ENCODE assay signal across 13 cellular contexts in the genomic region with DNA sequence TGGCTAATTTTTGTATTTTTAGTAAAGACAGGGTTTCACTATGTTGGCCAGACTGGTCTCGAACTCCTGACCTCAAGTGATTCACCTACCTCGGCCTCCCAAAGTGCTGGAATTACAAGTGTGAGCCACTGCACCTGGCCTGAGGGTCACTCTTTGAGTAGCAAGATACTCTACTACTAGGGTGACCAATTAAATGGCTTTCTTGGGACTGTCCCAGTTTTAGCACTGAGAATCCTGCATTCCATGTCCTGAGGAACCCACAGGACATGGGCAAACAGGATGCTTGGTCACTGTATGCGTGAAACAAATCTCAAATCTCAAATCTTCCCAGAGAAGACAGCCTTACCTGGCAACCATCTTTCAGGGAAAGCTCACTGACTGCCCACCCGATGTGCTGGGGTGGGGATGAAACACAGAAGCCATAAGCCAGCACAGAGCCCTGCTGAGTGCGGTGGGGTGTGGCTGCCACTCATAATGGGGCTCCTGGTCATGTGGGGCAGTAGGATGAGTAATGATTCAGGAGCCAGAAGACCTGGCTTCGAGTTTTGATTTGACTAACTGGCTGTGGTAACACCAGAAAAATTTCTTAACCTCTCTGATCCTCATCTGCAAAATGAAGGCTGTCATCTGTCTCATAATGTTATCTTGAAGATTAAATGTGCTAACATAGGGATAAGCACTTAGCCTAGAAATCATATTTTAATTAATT. TPM values are rescaled to one million over a fixed set of nuclear protein-coding genes. Genes with fewer than 3 reads are reported as not detected.
DNase-seq lines count a peak whose midpoint lies in the region; ATAC-seq, FAIRE-seq and TF ChIP-seq lines count a peak whose summit lies in the region.
"Had no signal": no experiment of that assay in that cellular context is flagged by ENCODE, and none has a peak within 500 bp of the region (broad histone marks: within the 10 kb centered on the region; RNA-seq: fewer than 3 reads in every experiment).

No MANE protein-coding gene starts in this region.

- H3K4me3 ChIP-seq in astrocyte (ENCODE audit: insufficient read depth, low read depth, low read length) = no peak overlapping the region
- H3K4me3 ChIP-seq: coronary artery had no signal

- no peak overlapping the region for H2AFZ ChIP-seq in astrocyte (ENCODE audit: low read depth, low read length)

- H3K9ac ChIP-seq in astrocyte (ENCODE audit: low read length) = no peak overlapping the region
- H3K9ac ChIP-seq: KMS-11 had no signal

- DNase-seq in activated T-cell treated with anti-CD3 and anti-CD28 coated beads, Interleukin-2, amount 50 U/mL, for 72 hours = peak; percentile 32 to 43
- DNase-seq in activated T-cell treated with anti-CD3 and anti-CD28 coated beads, Interleukin-2, amount 50 U/mL, for 24 hours = no peak
- DNase-seq in astrocyte (ENCODE audit: low read depth) (peak; percentile 29), NCI-H146 (lab: John Stamatoyannopoulos, UW) (no peak), NCI-H82 (lab: John Stamatoyannopoulos, UW) (no peak)
- peak in 1 of 2 donors; percentile 62 for DNase-seq in stimulated activated effector memory CD8-positive, alpha-beta T cell treated with anti-CD3 and anti-CD28 coated beads, Interleukin-12 subunit alpha, Interleukin-12 subunit beta, amount 100 ng/mL, for 72 hours (ENCODE audit: low spot score in 2 of 2)
- DNase-seq: activated CD8-positive, alpha-beta memory T cell treated with anti-CD3 and anti-CD28 coated beads for 24 hours; NCI-H2081 had no signal

- H3K27me3 Mint-ChIP-seq in activated T-cell treated with anti-CD3 and anti-CD28 coated beads, Interleukin-2, amount 50 U/mL, for 72 hours (ENCODE audit: low read depth) = peaks cover 35% of the 10 kb centered on the region
- H3K27me3 Mint-ChIP-seq in activated T-cell treated with anti-CD3 and anti-CD28 coated beads, Interleukin-2, amount 50 U/mL, for 24 hours = peaks cover 57% of the 10 kb centered on the region
- H3K27me3 Mint-ChIP-seq in astrocyte (ENCODE audit: low read depth, unreplicated experiment) = no peaks in the 10 kb centered on the region

- no peak for TF ChIP-seq CTCF in astrocyte (IDR thresholded peaks at IDR 0.05; ENCODE audit: insufficient read depth, low read depth, low read length)

- no peak overlapping the region for H3K4me3 Mint-ChIP-seq in activated T-cell treated with anti-CD3 and anti-CD28 coated beads, Interleukin-2, amount 50 U/mL, for 72 hours
- no peak overlapping the region for H3K4me3 Mint-ChIP-seq in activated T-cell treated with anti-CD3 and anti-CD28 coated beads, Interleukin-2, amount 50 U/mL, for 24 hours
- no peak overlapping the region for H3K4me3 Mint-ChIP-seq in astrocyte (ENCODE audit: unreplicated experiment)
- H3K4me3 Mint-ChIP-seq in stimulated activated effector memory CD8-positive, alpha-beta T cell treated with anti-CD3 and anti-CD28 coated beads, Interleukin-12 subunit alpha, Interleukin-12 subunit beta, amount 100 ng/mL, for 72 hours = no peak overlapping the region
- H3K4me3 Mint-ChIP-seq: stimulated activated memory B cell treated with anti-CD40 and anti-IgM and Interleukin-4, amounts not matched to agents 10 μg/mL and 1 μg/mL and 100 μg/mL, for 72 hours had no signal

- H3K4me1 ChIP-seq in astrocyte (ENCODE audit: insufficient read depth, low read length) = peaks cover 45% of the 10 kb centered on the region

- H3K9me3 Mint-ChIP-seq in activated T-cell treated with anti-CD3 and anti-CD28 coated beads, Interleukin-2, amount 50 U/mL, for 72 hours = no peaks in the 10 kb centered on the region
- H3K9me3 Mint-ChIP-seq in activated T-cell treated with anti-CD3 and anti-CD28 coated beads, Interleukin-2, amount 50 U/mL, for 24 hours = no peaks in the 10 kb centered on the region
- no peaks in the 10 kb centered on the region for H3K9me3 Mint-ChIP-seq in astrocyte (ENCODE audit: unreplicated experiment)
- H3K9me3 Mint-ChIP-seq in stimulated activated effector memory CD8-positive, alpha-beta T cell treated with anti-CD3 and anti-CD28 coated beads, Interleukin-12 subunit alpha, Interleukin-12 subunit beta, amount 100 ng/mL, for 72 hours = no peaks in the 10 kb centered on the region
- H3K9me3 Mint-ChIP-seq: stimulated activated memory B cell treated with anti-CD40 and anti-IgM and Interleukin-4, amounts not matched to agents 10 μg/mL and 1 μg/mL and 100 μg/mL, for 72 hours had no signal

- no peaks in the 10 kb centered on the region for H3K9me3 ChIP-seq in astrocyte (ENCODE audit: insufficient read depth, low read depth, low read length)

- no peaks in the 10 kb centered on the region for H3K36me3 Mint-ChIP-seq in activated T-cell treated with anti-CD3 and anti-CD28 coated beads, Interleukin-2, amount 50 U/mL, for 72 hours (ENCODE audit: insufficient read depth in 2 of 2)
- no peaks in the 10 kb centered on the region for H3K36me3 Mint-ChIP-seq in activated T-cell treated with anti-CD3 and anti-CD28 coated beads, Interleukin-2, amount 50 U/mL, for 24 hours (ENCODE audit: low read depth)
- H3K36me3 Mint-ChIP-seq in astrocyte (ENCODE audit: low read depth, unreplicated experiment) = peaks cover 18% of the 10 kb centered on the region
- no peaks in the 10 kb centered on the region for H3K36me3 Mint-ChIP-seq in stimulated activated effector memory CD8-positive, alpha-beta T cell treated with anti-CD3 and anti-CD28 coated beads, Interleukin-12 subunit alpha, Interleukin-12 subunit beta, amount 100 ng/mL, for 72 hours
- H3K36me3 Mint-ChIP-seq: stimulated activated memory B cell treated with anti-CD40 and anti-IgM and Interleukin-4, amounts not matched to agents 10 μg/mL and 1 μg/mL and 100 μg/mL, for 72 hours had no signal

- no peak overlapping the region for H3K27ac Mint-ChIP-seq in activated T-cell treated with anti-CD3 and anti-CD28 coated beads, Interleukin-2, amount 50 U/mL, for 72 hours
- H3K27ac Mint-ChIP-seq in activated T-cell treated with anti-CD3 and anti-CD28 coated beads, Interleukin-2, amount 50 U/mL, for 24 hours = no peak overlapping the region
- no peak overlapping the region for H3K27ac Mint-ChIP-seq in astrocyte (ENCODE audit: unreplicated experiment)
- no peak overlapping the region for H3K27ac Mint-ChIP-seq in stimulated activated effector memory CD8-positive, alpha-beta T cell treated with anti-CD3 and anti-CD28 coated beads, Interleukin-12 subunit alpha, Interleukin-12 subunit beta, amount 100 ng/mL, for 72 hours
- H3K27ac Mint-ChIP-seq: stimulated activated memory B cell treated with anti-CD40 and anti-IgM and Interleukin-4, amounts not matched to agents 10 μg/mL and 1 μg/mL and 100 μg/mL, for 72 hours had no signal

- no peaks in the 10 kb centered on the region for H4K20me1 ChIP-seq in astrocyte (ENCODE audit: insufficient read depth, low read length)

- peak overlapping the region; percentile 29 for H3K4me2 ChIP-seq in astrocyte (ENCODE audit: low read length)
- H3K4me2 ChIP-seq: KMS-11 had no signal

- H3K27ac ChIP-seq in astrocyte (ENCODE audit: low read depth, low read length) = no peak overlapping the region
- H3K27ac ChIP-seq: coronary artery, KMS-11 had no signal

- peaks cover 82% of the 10 kb centered on the region for H3K79me2 ChIP-seq in astrocyte (ENCODE audit: insufficient read depth, low read length)

- peaks cover 6% of the 10 kb centered on the region for H3K4me1 Mint-ChIP-seq in activated T-cell treated with anti-CD3 and anti-CD28 coated beads, Interleukin-2, amount 50 U/mL, for 72 hours (ENCODE audit: low read depth)
- H3K4me1 Mint-ChIP-seq in activated T-cell treated with anti-CD3 and anti-CD28 coated beads, Interleukin-2, amount 50 U/mL, for 24 hours (ENCODE audit: low read depth) = peaks cover 4% of the 10 kb centered on the region
- H3K4me1 Mint-ChIP-seq in astrocyte (ENCODE audit: low read depth, unreplicated experiment) = peaks cover 28% of the 10 kb centered on the region
- peaks cover 5% of the 10 kb centered on the region for H3K4me1 Mint-ChIP-seq in stimulated activated effector memory CD8-positive, alpha-beta T cell treated with anti-CD3 and anti-CD28 coated beads, Interleukin-12 subunit alpha, Interleukin-12 subunit beta, amount 100 ng/mL, for 72 hours
- H3K4me1 Mint-ChIP-seq: stimulated activated memory B cell treated with anti-CD40 and anti-IgM and Interleukin-4, amounts not matched to agents 10 μg/mL and 1 μg/mL and 100 μg/mL, for 72 hours had no signal

- FAIRE-seq in astrocyte (lab: Jason Lieb, UNC) = peak; percentile 41

- ATAC-seq in activated T-cell treated with anti-CD3 and anti-CD28 coated beads, Interleukin-2, amount 50 U/mL, for 72 hours (replicated peaks in 1 of 2) = peak; percentile 91 to 96
- ATAC-seq in HG02798 (IDR thresholded peaks at IDR 0.05; ENCODE audit: poor library complexity, unreplicated experiment) (peak; percentile 33), GM18873 (IDR thresholded peaks at IDR 0.05; ENCODE audit: low FRiP score, unreplicated experiment) (no peak)
- ATAC-seq in stimulated activated effector memory CD8-positive, alpha-beta T cell treated with anti-CD3 and anti-CD28 coated beads, Interleukin-12 subunit alpha, Interleukin-12 subunit beta, amount 100 ng/mL, for 72 hours = peak; percentile 95
- ATAC-seq: stimulated activated memory B cell treated with anti-CD40 and anti-IgM and Interleukin-4, amounts not matched to agents 10 μg/mL and 1 μg/mL and 100 μg/mL, for 72 hours had no signal

- no peaks in the 10 kb centered on the region for H3K27me3 ChIP-seq in astrocyte (ENCODE audit: insufficient read depth, low read length)

- no peaks in the 10 kb centered on the region for H3K36me3 ChIP-seq in astrocyte (ENCODE audit: insufficient read depth, low read length)

RNA-seq across cellular contexts. Expression of a gene that starts 11.5 kb away (rescaled TPM):
- under 1 TPM; 0.17 to 0.19 TPM for total RNA-seq in activated T-cell treated with anti-CD3 and anti-CD28 coated beads, Interleukin-2, amount 50 U/mL, for 72 hours
- 16.0 and 26.5 TPM in 2 replicates for total RNA-seq in astrocyte

Comparison
In these comparisons a context has a peak if more than half of its experiments do, and no peak if none do; other contexts are left out.
1. DNase-seq: peak in activated T-cell treated with anti-CD3 and anti-CD28 coated beads, Interleukin-2, amount 50 U/mL, for 72 hours (2 of 2) and astrocyte (single experiment); none in activated T-cell treated with anti-CD3 and anti-CD28 coated beads, Interleukin-2, amount 50 U/mL, for 24 hours (single experiment), NCI-H146 (single experiment) and NCI-H82 (single experiment).
2. RNA of a gene that starts 11.5 kb away (total RNA-seq): 16.0 to 26.5 TPM in astrocyte; 0.17 to 0.19 TPM in activated T-cell treated with anti-CD3 and anti-CD28 coated beads, Interleukin-2, amount 50 U/mL, for 72 hours; every median in the first group is over 10 times any median in the second.